ENCODE assay signal across 10 cellular contexts in genomic region chr14:61474671-61475070, GRCh38.
DNase-seq lines count a peak whose midpoint lies in the region; ATAC-seq, FAIRE-seq and TF ChIP-seq lines count a peak whose summit lies in the region.
"Had no signal": no experiment of that assay in that cellular context is flagged by ENCODE, and none has a peak within 500 bp of the region (broad histone marks: within the 10 kb centered on the region; RNA-seq: fewer than 3 reads in every experiment).

No MANE protein-coding gene starts in this region.

- H3K36me3 Mint-ChIP-seq in T-cell = peaks cover 27% of the 10 kb centered on the region

- peak overlapping the region; percentile 96 for H3K27ac Mint-ChIP-seq in T-cell

- no peaks in the 10 kb centered on the region for H3K27me3 ChIP-seq in thymus (ENCODE audit: control insufficient read depth, insufficient read depth)

- no peaks in the 10 kb centered on the region for H3K36me3 ChIP-seq in thymus (ENCODE audit: control insufficient read depth, insufficient read depth)
- H3K36me3 ChIP-seq: WERI-Rb-1 had no signal

- WGBS in thymus = 96% methylated on average over 3 of the region's 3 CpGs

- TF ChIP-seq POLR2A in GM12892 (IDR thresholded peaks at IDR 0.05; ENCODE audit: low read depth, low read length) = no peak

- POLR2A ChIA-PET in T-cell (lab: Charles Lee) = interaction anchor here (0.5 to 0.6 kb wide), 3 partner anchors 146 to 1223 kb away, joined by 3 to 4 read pairs (median 3); no protein-coding TSS in a partner anchor

- no peaks in the 10 kb centered on the region for H3K9me3 ChIP-seq in thymus (ENCODE audit: control insufficient read depth)

- H3K4me1 ChIP-seq in thymus (ENCODE audit: control insufficient read depth, insufficient read depth, low read length) = peaks cover 55% of the 10 kb centered on the region

- FAIRE-seq in GM12892 (lab: Jason Lieb, UNC) = no peak

- peak overlapping the region; percentile 68 for H3K27ac ChIP-seq in thymus (ENCODE audit: low read depth)
- H3K27ac ChIP-seq: WERI-Rb-1 had no signal

- peaks cover 93 to 97% (median 95%) of the 10 kb centered on the region in 3 donors for H3K4me1 Mint-ChIP-seq in T-cell

- H3K27me3 Mint-ChIP-seq in T-cell = no peaks in the 10 kb centered on the region

- no peak for ATAC-seq in T-cell (replicated peaks in 1 of 4)

- CTCF ChIA-PET in T-cell (lab: Charles Lee) = interaction anchor here in 1 of 2 donors (0.7 kb wide), 1 partner anchor 245 kb away, joined by 3 read pairs; no protein-coding TSS in a partner anchor

- peak overlapping the region in 1 of 3 donors; percentile 89 for H3K4me3 Mint-ChIP-seq in T-cell

- H3K4me3 ChIP-seq in fibroblast of pulmonary artery (replicated peaks; ENCODE audit: low read depth, low read length) = no peak overlapping the region
- H3K4me3 ChIP-seq in thymus (ENCODE audit: low read length) = no peak overlapping the region

- peak; percentile 34 for DNase-seq in activated effector memory CD4-positive, alpha-beta T cell treated with anti-CD3 and anti-CD28 coated beads, Interleukin-2, amount 50 U/mL, for 16 hours
- DNase-seq in activated effector memory CD4-positive, alpha-beta T cell treated with Interleukin-2 at 50 U/mL for 16 hours = no peak
- no peak for DNase-seq in T-cell
- DNase-seq in fibroblast of pulmonary artery (ENCODE audit: low read depth) = peak; percentile 64
- DNase-seq in GM12892 (ENCODE audit: insufficient read length) = no peak
- no peak for DNase-seq in nucleus accumbens (lab: John Stamatoyannopoulos, UW)
- DNase-seq in H4 (ENCODE audit: low spot score) = no peak
- DNase-seq: effector CD8-positive, alpha-beta T cell; WERI-Rb-1 had no signal

- TF ChIP-seq CTCF in fibroblast of pulmonary artery (IDR thresholded peaks at IDR 0.05; ENCODE audit: low read length, missing control alignments) = no peak

- no peaks in the 10 kb centered on the region for H3K9me3 Mint-ChIP-seq in T-cell

Comparison
In these comparisons a context has a peak if more than half of its experiments do, and no peak if none do; other contexts are left out.
1. DNase-seq: peak in activated effector memory CD4-positive, alpha-beta T cell treated with anti-CD3 and anti-CD28 coated beads, Interleukin-2, amount 50 U/mL, for 16 hours (single experiment) and fibroblast of pulmonary artery (single experiment); none in activated effector memory CD4-positive, alpha-beta T cell treated with Interleukin-2 at 50 U/mL for 16 hours (single experiment), T-cell (0 of 34), GM12892 (single experiment), nucleus accumbens (0 of 56) and H4 (single experiment).